In genomic region chr15:85443046-85443445, GRCh38 we compare ENCODE assay signal across 8 cellular contexts.
DNase-seq lines count a peak whose midpoint lies in the region; ATAC-seq and TF ChIP-seq lines count a peak whose summit lies in the region.

No MANE protein-coding gene starts in this region.

- H3K4me1 Mint-ChIP-seq in GM23338: peaks cover 26% of the 10 kb centered on the region
- peaks cover 29 to 60% (median 58%) of the 10 kb centered on the region in 7 donors for H3K4me1 Mint-ChIP-seq in naive thymus-derived CD4-positive, alpha-beta T cell

- H3K9me3 ChIP-seq in naive thymus-derived CD4-positive, alpha-beta T cell (ENCODE audit: control insufficient read depth in 2 of 3, low read length in 3 of 3): no peaks in the 10 kb centered on the region
- no peaks in the 10 kb centered on the region for H3K9me3 ChIP-seq in colonic mucosa

- peaks cover 77% of the 10 kb centered on the region for H3K79me2 ChIP-seq in GM23338 (replicated peaks; ENCODE audit: insufficient read depth)

- DNase-seq in GM23338 (ENCODE audit: low spot score): no peak
- DNase-seq in MV-4-11 (lab: John Stamatoyannopoulos, UW): peak; percentile 4
- no peak for DNase-seq in naive thymus-derived CD4-positive, alpha-beta T cell
- no peak for DNase-seq in effector CD8-positive, alpha-beta T cell (lab: John Stamatoyannopoulos, UW)
- no peak for DNase-seq in colonic mucosa
- DNase-seq in KG1 (lab: John Stamatoyannopoulos, UW): no peak

- H3K9me2 ChIP-seq in GM23338 (ENCODE audit: insufficient read depth): no peaks in the 10 kb centered on the region

- H3K4me1 ChIP-seq in GM23338 (ENCODE audit: insufficient read depth) (peaks cover 28% of the 10 kb centered on the region), colonic mucosa (peaks cover 6% of the 10 kb centered on the region)
- peaks cover 5 to 33% of the 10 kb centered on the region in 2 donors for H3K4me1 ChIP-seq in naive thymus-derived CD4-positive, alpha-beta T cell (ENCODE audit: control insufficient read depth in 2 of 2, insufficient read depth in 2 of 2, low read length in 2 of 2)

- H3K4me3 ChIP-seq in GM23338 (no peak overlapping the region), colonic mucosa (no peak overlapping the region)
- no peak overlapping the region for H3K4me3 ChIP-seq in naive thymus-derived CD4-positive, alpha-beta T cell (ENCODE audit: low read length)

- H3K36me3 ChIP-seq in GM23338 (ENCODE audit: insufficient read depth) (no peaks in the 10 kb centered on the region), colonic mucosa (no peaks in the 10 kb centered on the region)
- no peaks in the 10 kb centered on the region for H3K36me3 ChIP-seq in naive thymus-derived CD4-positive, alpha-beta T cell (ENCODE audit: control insufficient read depth in 2 of 3, insufficient read depth in 3 of 3, low read length in 3 of 3)

- peaks cover 19% of the 10 kb centered on the region for H4K20me1 ChIP-seq in GM23338 (replicated peaks; ENCODE audit: insufficient read depth)

- CTCF ChIA-PET in naive thymus-derived CD4-positive, alpha-beta T cell (lab: Charles Lee): no interaction called here

- H3K9me3 Mint-ChIP-seq in GM23338: peaks cover 7% of the 10 kb centered on the region; the same call in 2 of the 3 replicates
- H3K9me3 Mint-ChIP-seq in naive thymus-derived CD4-positive, alpha-beta T cell: peaks cover 0 to 14% (median 8%) of the 10 kb centered on the region in 11 donors

- POLR2A ChIA-PET in naive thymus-derived CD4-positive, alpha-beta T cell (lab: Charles Lee): interaction anchor here (0.6 to 0.9 kb wide), 2 partner anchors 12 to 139 kb away, joined by 3 to 4 read pairs; no protein-coding TSS in a partner anchor

- peak overlapping the region in 1 of 2 donors; percentile 46 for H3K9ac ChIP-seq in colonic mucosa (ENCODE audit: low read depth in 2 of 2, low read length in 2 of 2)

- no peak overlapping the region for H3K4me2 ChIP-seq in GM23338

- ATAC-seq in GM18868 (IDR thresholded peaks at IDR 0.05; ENCODE audit: unreplicated experiment) (peak; percentile 58), GM23338 (no peak), GM21786 (IDR thresholded peaks at IDR 0.05; ENCODE audit: unreplicated experiment) (no peak)
- ATAC-seq in naive thymus-derived CD4-positive, alpha-beta T cell: no peak

- H3K36me3 Mint-ChIP-seq in GM23338 (ENCODE audit: low read depth): peaks cover 5% of the 10 kb centered on the region; the same call in 1 of the 3 replicates
- H3K36me3 Mint-ChIP-seq in naive thymus-derived CD4-positive, alpha-beta T cell: peaks cover 5 to 14% (median 12%) of the 10 kb centered on the region in 5 donors

- H3K27me3 ChIP-seq in GM23338 (ENCODE audit: insufficient read depth) (no peaks in the 10 kb centered on the region), colonic mucosa (no peaks in the 10 kb centered on the region)
- H3K27me3 ChIP-seq in naive thymus-derived CD4-positive, alpha-beta T cell (ENCODE audit: control insufficient read depth in 2 of 2, insufficient read depth in 2 of 2, low read length in 2 of 2): no peaks in the 10 kb centered on the region

- peak overlapping the region; percentile 38; the same call in 1 of the 2 replicates for H3K27ac Mint-ChIP-seq in GM23338
- H3K27ac Mint-ChIP-seq in naive thymus-derived CD4-positive, alpha-beta T cell: peak overlapping the region in 7 of 9 donors; percentile 34 to 85 (median 68)

- no peaks in the 10 kb centered on the region for H3F3A ChIP-seq in GM23338 (replicated peaks; ENCODE audit: low read depth)

- TF ChIP-seq CTCF in GM23338 (conservative IDR thresholded peaks at IDR 0.05; ENCODE audit: low read depth in 2 of 2): no peak
- TF ChIP-seq CTCF in colonic mucosa (IDR thresholded peaks at IDR 0.05): no peak

- no peak overlapping the region for H2AFZ ChIP-seq in GM23338

- intact Hi-C loops in naive thymus-derived CD4-positive, alpha-beta T cell (cut with micrococcal nuclease): loop anchor here in 1 of 2 donors (5.0 kb wide), 1 partner anchor 36 kb away; no protein-coding TSS in a partner anchor
- intact Hi-C loops in colonic mucosa (cut with DNase I): no loop called here

- H3K27ac ChIP-seq in GM23338 (ENCODE audit: low read depth) (no peak overlapping the region), colonic mucosa (no peak overlapping the region)
- H3K27ac ChIP-seq in naive thymus-derived CD4-positive, alpha-beta T cell (ENCODE audit: low read depth, low read length): no peak overlapping the region

- H3K4me3 Mint-ChIP-seq in GM23338: no peak overlapping the region
- H3K4me3 Mint-ChIP-seq in naive thymus-derived CD4-positive, alpha-beta T cell: peak overlapping the region in 6 of 10 donors; percentile 3 to 50 (median 32)

- H3K27me3 Mint-ChIP-seq in GM23338 (ENCODE audit: insufficient read depth, low read depth, poor library complexity): peaks cover 3% of the 10 kb centered on the region
- H3K27me3 Mint-ChIP-seq in naive thymus-derived CD4-positive, alpha-beta T cell: no peaks in the 10 kb centered on the region

TF ChIP-seq in GM23338, 12 proteins besides CTCF, POLR2A, EP300 and RAD21 (continues in another document):
- TF ChIP-seq ZNF462 (CRISPR knock-in tag; IDR thresholded peaks at IDR 0.05) (no peak), EZH2 (IDR thresholded peaks at IDR 0.05; ENCODE audit: low read depth, unreplicated experiment) (no peak), EZH2phosphoT487 (IDR thresholded peaks at IDR 0.05; ENCODE audit: unreplicated experiment) (no peak), CREB1 (CRISPR knock-in tag; IDR thresholded peaks at IDR 0.05; ENCODE audit: low read depth) (no peak), ZNF114 (CRISPR knock-in tag; IDR thresholded peaks at IDR 0.05) (no peak)
- TF ChIP-seq, protein P1, sequence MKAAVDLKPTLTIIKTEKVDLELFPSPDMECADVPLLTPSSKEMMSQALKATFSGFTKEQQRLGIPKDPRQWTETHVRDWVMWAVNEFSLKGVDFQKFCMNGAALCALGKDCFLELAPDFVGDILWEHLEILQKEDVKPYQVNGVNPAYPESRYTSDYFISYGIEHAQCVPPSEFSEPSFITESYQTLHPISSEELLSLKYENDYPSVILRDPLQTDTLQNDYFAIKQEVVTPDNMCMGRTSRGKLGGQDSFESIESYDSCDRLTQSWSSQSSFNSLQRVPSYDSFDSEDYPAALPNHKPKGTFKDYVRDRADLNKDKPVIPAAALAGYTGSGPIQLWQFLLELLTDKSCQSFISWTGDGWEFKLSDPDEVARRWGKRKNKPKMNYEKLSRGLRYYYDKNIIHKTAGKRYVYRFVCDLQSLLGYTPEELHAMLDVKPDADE (IDR thresholded peaks at IDR 0.05): no peak
